ENCODE assay signal across 2 cellular contexts in the genomic region with DNA sequence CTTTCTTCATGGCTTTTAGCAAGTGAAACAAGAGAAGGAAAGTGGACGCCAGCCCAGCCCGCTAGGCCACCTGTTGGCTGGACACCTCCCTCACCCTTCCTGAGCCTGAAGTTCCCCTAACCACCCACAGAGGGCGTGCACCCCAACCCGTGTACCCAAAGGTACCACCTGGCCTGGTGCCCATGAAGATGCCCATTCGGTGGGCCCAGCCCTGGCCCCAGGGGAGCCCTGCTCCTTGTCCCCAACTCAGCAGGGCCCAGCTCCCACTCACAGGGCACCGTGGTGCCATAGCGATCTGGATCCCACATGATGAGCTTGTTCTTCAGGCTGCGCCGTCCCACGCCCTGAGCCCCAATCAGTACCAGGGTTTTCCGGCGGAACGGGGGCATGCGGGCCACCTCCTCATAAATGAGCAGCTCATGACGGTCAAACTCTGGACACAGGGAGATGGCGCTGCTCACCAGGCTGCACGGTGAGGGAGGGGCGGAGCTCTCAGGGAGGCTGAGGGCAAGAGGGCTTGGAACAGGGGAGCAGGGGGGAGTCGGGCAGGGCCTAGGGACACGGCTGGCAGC.
TF ChIP-seq lines count a peak whose summit lies in the region.

No MANE protein-coding gene starts in this region.

TF ChIP-seq in HCT116, 20 proteins besides CTCF, POLR2A, EP300 and RAD21:
- TF ChIP-seq EZH2phosphoT487 (IDR thresholded peaks at IDR 0.05; ENCODE audit: borderline replicate concordance) (no peak), EZH2 (IDR thresholded peaks at IDR 0.05) (no peak), ELF1 (IDR thresholded peaks at IDR 0.05; ENCODE audit: borderline replicate concordance, low read depth) (no peak), FOSL1 (IDR thresholded peaks at IDR 0.05; ENCODE audit: low read depth) (no peak), ZFX (IDR thresholded peaks at IDR 0.05) (no peak), TCF7L2 (IDR thresholded peaks at IDR 0.05; ENCODE audit: borderline replicate concordance, extremely low read depth, insufficient read depth, insufficient read length) (no peak), CBX3 (IDR thresholded peaks at IDR 0.05; ENCODE audit: low read depth) (no peak), SIN3A (IDR thresholded peaks at IDR 0.05; ENCODE audit: low read depth) (no peak), ZNF274 (IDR thresholded peaks at IDR 0.05; ENCODE audit: low read depth, low read length) (no peak), SRF (IDR thresholded peaks at IDR 0.05; ENCODE audit: low read depth) (no peak), EGR1 (IDR thresholded peaks at IDR 0.05; ENCODE audit: low read depth) (no peak)
- TF ChIP-seq, protein P1, sequence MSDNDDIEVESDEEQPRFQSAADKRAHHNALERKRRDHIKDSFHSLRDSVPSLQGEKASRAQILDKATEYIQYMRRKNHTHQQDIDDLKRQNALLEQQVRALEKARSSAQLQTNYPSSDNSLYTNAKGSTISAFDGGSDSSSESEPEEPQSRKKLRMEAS (IDR thresholded peaks at IDR 0.05): no peak
- TF ChIP-seq, protein P2, sequence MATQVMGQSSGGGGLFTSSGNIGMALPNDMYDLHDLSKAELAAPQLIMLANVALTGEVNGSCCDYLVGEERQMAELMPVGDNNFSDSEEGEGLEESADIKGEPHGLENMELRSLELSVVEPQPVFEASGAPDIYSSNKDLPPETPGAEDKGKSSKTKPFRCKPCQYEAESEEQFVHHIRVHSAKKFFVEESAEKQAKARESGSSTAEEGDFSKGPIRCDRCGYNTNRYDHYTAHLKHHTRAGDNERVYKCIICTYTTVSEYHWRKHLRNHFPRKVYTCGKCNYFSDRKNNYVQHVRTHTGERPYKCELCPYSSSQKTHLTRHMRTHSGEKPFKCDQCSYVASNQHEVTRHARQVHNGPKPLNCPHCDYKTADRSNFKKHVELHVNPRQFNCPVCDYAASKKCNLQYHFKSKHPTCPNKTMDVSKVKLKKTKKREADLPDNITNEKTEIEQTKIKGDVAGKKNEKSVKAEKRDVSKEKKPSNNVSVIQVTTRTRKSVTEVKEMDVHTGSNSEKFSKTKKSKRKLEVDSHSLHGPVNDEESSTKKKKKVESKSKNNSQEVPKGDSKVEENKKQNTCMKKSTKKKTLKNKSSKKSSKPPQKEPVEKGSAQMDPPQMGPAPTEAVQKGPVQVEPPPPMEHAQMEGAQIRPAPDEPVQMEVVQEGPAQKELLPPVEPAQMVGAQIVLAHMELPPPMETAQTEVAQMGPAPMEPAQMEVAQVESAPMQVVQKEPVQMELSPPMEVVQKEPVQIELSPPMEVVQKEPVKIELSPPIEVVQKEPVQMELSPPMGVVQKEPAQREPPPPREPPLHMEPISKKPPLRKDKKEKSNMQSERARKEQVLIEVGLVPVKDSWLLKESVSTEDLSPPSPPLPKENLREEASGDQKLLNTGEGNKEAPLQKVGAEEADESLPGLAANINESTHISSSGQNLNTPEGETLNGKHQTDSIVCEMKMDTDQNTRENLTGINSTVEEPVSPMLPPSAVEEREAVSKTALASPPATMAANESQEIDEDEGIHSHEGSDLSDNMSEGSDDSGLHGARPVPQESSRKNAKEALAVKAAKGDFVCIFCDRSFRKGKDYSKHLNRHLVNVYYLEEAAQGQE (IDR thresholded peaks at IDR 0.05; ENCODE audit: low read depth): no peak
- TF ChIP-seq, protein P3, sequence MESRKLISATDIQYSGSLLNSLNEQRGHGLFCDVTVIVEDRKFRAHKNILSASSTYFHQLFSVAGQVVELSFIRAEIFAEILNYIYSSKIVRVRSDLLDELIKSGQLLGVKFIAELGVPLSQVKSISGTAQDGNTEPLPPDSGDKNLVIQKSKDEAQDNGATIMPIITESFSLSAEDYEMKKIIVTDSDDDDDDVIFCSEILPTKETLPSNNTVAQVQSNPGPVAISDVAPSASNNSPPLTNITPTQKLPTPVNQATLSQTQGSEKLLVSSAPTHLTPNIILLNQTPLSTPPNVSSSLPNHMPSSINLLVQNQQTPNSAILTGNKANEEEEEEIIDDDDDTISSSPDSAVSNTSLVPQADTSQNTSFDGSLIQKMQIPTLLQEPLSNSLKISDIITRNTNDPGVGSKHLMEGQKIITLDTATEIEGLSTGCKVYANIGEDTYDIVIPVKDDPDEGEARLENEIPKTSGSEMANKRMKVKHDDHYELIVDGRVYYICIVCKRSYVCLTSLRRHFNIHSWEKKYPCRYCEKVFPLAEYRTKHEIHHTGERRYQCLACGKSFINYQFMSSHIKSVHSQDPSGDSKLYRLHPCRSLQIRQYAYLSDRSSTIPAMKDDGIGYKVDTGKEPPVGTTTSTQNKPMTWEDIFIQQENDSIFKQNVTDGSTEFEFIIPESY (IDR thresholded peaks at IDR 0.05; ENCODE audit: extremely low read depth, insufficient replicate concordance, low read length): no peak

TF ChIP-seq in GM12878, 131 proteins besides CTCF, POLR2A, EP300 and RAD21:
- TF ChIP-seq TCF12 (IDR thresholded peaks at IDR 0.05; ENCODE audit: low read depth, low read length) (peak; percentile 11; the same call in 1 of the 2 replicates), SMC3 (IDR thresholded peaks at IDR 0.05; ENCODE audit: borderline replicate concordance, low read length) (peak; percentile 9; the same call in 1 of the 2 replicates)
- TF ChIP-seq, protein P4, sequence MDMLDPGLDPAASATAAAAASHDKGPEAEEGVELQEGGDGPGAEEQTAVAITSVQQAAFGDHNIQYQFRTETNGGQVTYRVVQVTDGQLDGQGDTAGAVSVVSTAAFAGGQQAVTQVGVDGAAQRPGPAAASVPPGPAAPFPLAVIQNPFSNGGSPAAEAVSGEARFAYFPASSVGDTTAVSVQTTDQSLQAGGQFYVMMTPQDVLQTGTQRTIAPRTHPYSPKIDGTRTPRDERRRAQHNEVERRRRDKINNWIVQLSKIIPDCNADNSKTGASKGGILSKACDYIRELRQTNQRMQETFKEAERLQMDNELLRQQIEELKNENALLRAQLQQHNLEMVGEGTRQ (IDR thresholded peaks at IDR 0.05; ENCODE audit: borderline replicate concordance, low read depth, low read length): no peak
